12 cellular contexts compared by ENCODE assay signal in genomic region chr6:45442716-45443115, GRCh38.
DNase-seq lines count a peak whose midpoint lies in the region; ATAC-seq lines count a peak whose summit lies in the region.
"Had no signal": no experiment of that assay in that cellular context is flagged by ENCODE, and none has a peak within 500 bp of the region (broad histone marks: within the 10 kb centered on the region; RNA-seq: fewer than 3 reads in every experiment).

No MANE protein-coding gene starts in this region.

- peak overlapping the region; percentile 98 for H3K27ac ChIP-seq in KOPT-K1 (ENCODE audit: low read depth, low read length, poor library complexity, severe bottlenecking)

- ATAC-seq in activated naive CD8-positive, alpha-beta T cell treated with anti-CD3 and anti-CD28 coated beads, Interleukin-2, amount 50 U/mL, for 24 hours, result no peak
- ATAC-seq in stimulated activated memory B cell treated with anti-CD40 and anti-IgM and Interleukin-4, amounts not matched to agents 10 μg/mL and 1 μg/mL and 100 μg/mL, for 72 hours, result no peak

- intact Hi-C loops in activated T-helper 2 cell treated with anti-CD3 and anti-CD28 coated beads, Interferon-gamma antibody, Interleukin-2, Interleukin-4, amounts not matched to agents 10 μg/mL and 5 μg/mL and 100 μg/mL, durations not matched to agents 14 hours and 24 hours and 36 hours (cut with micrococcal nuclease), result no loop called here

- peaks cover 74% of the 10 kb centered on the region for H3K36me3 ChIP-seq in KOPT-K1 (ENCODE audit: insufficient read depth, low read length)

- H3K4me1 Mint-ChIP-seq in activated naive CD8-positive, alpha-beta T cell (ENCODE audit: low read depth), result peaks cover 81% of the 10 kb centered on the region
- H3K4me1 Mint-ChIP-seq in activated naive CD8-positive, alpha-beta T cell treated with anti-CD3 and anti-CD28 coated beads, Interleukin-2, amount 50 U/mL, for 24 hours, result peaks cover 76% of the 10 kb centered on the region
- H3K4me1 Mint-ChIP-seq in activated T-helper 2 cell treated with anti-CD3 and anti-CD28 coated beads, Interferon-gamma antibody, Interleukin-2, Interleukin-4, amounts not matched to agents 10 μg/mL and 5 μg/mL and 100 μg/mL, durations not matched to agents 14 hours and 24 hours and 36 hours (ENCODE audit: low read depth), result peaks cover 94% of the 10 kb centered on the region
- H3K4me1 Mint-ChIP-seq in stimulated activated memory B cell treated with anti-CD40 and anti-IgM and Interleukin-4, amounts not matched to agents 10 μg/mL and 1 μg/mL and 100 μg/mL, for 72 hours, result no peaks in the 10 kb centered on the region

- peak overlapping the region; percentile 92 for H3K27ac Mint-ChIP-seq in activated naive CD8-positive, alpha-beta T cell
- no peak overlapping the region for H3K27ac Mint-ChIP-seq in activated naive CD8-positive, alpha-beta T cell treated with anti-CD3 and anti-CD28 coated beads, Interleukin-2, amount 50 U/mL, for 24 hours
- peak overlapping the region; percentile 84 for H3K27ac Mint-ChIP-seq in activated T-helper 2 cell treated with anti-CD3 and anti-CD28 coated beads, Interferon-gamma antibody, Interleukin-2, Interleukin-4, amounts not matched to agents 10 μg/mL and 5 μg/mL and 100 μg/mL, durations not matched to agents 14 hours and 24 hours and 36 hours
- no peak overlapping the region for H3K27ac Mint-ChIP-seq in stimulated activated memory B cell treated with anti-CD40 and anti-IgM and Interleukin-4, amounts not matched to agents 10 μg/mL and 1 μg/mL and 100 μg/mL, for 72 hours

- no peaks in the 10 kb centered on the region for H3K27me3 Mint-ChIP-seq in activated naive CD8-positive, alpha-beta T cell
- no peaks in the 10 kb centered on the region for H3K27me3 Mint-ChIP-seq in activated naive CD8-positive, alpha-beta T cell treated with anti-CD3 and anti-CD28 coated beads, Interleukin-2, amount 50 U/mL, for 24 hours
- H3K27me3 Mint-ChIP-seq in activated T-helper 2 cell treated with anti-CD3 and anti-CD28 coated beads, Interferon-gamma antibody, Interleukin-2, Interleukin-4, amounts not matched to agents 10 μg/mL and 5 μg/mL and 100 μg/mL, durations not matched to agents 14 hours and 24 hours and 36 hours (ENCODE audit: low read depth), result no peaks in the 10 kb centered on the region
- H3K27me3 Mint-ChIP-seq in stimulated activated memory B cell treated with anti-CD40 and anti-IgM and Interleukin-4, amounts not matched to agents 10 μg/mL and 1 μg/mL and 100 μg/mL, for 72 hours, result peaks cover 8% of the 10 kb centered on the region

- H3K4me3 Mint-ChIP-seq in activated naive CD8-positive, alpha-beta T cell, result no peak overlapping the region
- no peak overlapping the region for H3K4me3 Mint-ChIP-seq in activated naive CD8-positive, alpha-beta T cell treated with anti-CD3 and anti-CD28 coated beads, Interleukin-2, amount 50 U/mL, for 24 hours
- no peak overlapping the region for H3K4me3 Mint-ChIP-seq in activated T-helper 2 cell treated with anti-CD3 and anti-CD28 coated beads, Interferon-gamma antibody, Interleukin-2, Interleukin-4, amounts not matched to agents 10 μg/mL and 5 μg/mL and 100 μg/mL, durations not matched to agents 14 hours and 24 hours and 36 hours (ENCODE audit: low read depth)
- no peak overlapping the region for H3K4me3 Mint-ChIP-seq in stimulated activated memory B cell treated with anti-CD40 and anti-IgM and Interleukin-4, amounts not matched to agents 10 μg/mL and 1 μg/mL and 100 μg/mL, for 72 hours

- DNase-seq in activated naive CD8-positive, alpha-beta T cell treated with anti-CD3 and anti-CD28 coated beads, Interleukin-2, amount 50 U/mL, for 24 hours, result no peak
- no peak for DNase-seq in activated T-helper 2 cell treated with anti-CD3 and anti-CD28 coated beads, Interferon-gamma antibody, Interleukin-2, Interleukin-4, amounts not matched to agents 10 μg/mL and 5 μg/mL and 100 μg/mL, durations not matched to agents 14 hours and 24 hours and 36 hours (ENCODE audit: low spot score)
- DNase-seq in activated gamma-delta T cell (lab: John Stamatoyannopoulos, UW), result no peak
- no peak for DNase-seq in AML-193 (lab: John Stamatoyannopoulos, UW)
- DNase-seq: H7, NCI-H1417 treated with DMSO at 0.1 percent for 48 hours, NCI-H2029, NCI-H510A treated with DMSO at 0.1 percent for 48 hours, SHP77 treated with DMSO at 0.1 percent for 48 hours had no signal

- peaks cover 50% of the 10 kb centered on the region for H3K36me3 Mint-ChIP-seq in activated naive CD8-positive, alpha-beta T cell
- peaks cover 68% of the 10 kb centered on the region for H3K36me3 Mint-ChIP-seq in activated naive CD8-positive, alpha-beta T cell treated with anti-CD3 and anti-CD28 coated beads, Interleukin-2, amount 50 U/mL, for 24 hours (ENCODE audit: low read depth)
- H3K36me3 Mint-ChIP-seq in activated T-helper 2 cell treated with anti-CD3 and anti-CD28 coated beads, Interferon-gamma antibody, Interleukin-2, Interleukin-4, amounts not matched to agents 10 μg/mL and 5 μg/mL and 100 μg/mL, durations not matched to agents 14 hours and 24 hours and 36 hours (ENCODE audit: low read depth), result peaks cover 96% of the 10 kb centered on the region
- H3K36me3 Mint-ChIP-seq in stimulated activated memory B cell treated with anti-CD40 and anti-IgM and Interleukin-4, amounts not matched to agents 10 μg/mL and 1 μg/mL and 100 μg/mL, for 72 hours, result no peaks in the 10 kb centered on the region

- H3K9me3 ChIP-seq in KOPT-K1 (ENCODE audit: insufficient read depth, low read length, poor library complexity, severe bottlenecking), result no peaks in the 10 kb centered on the region

- no peaks in the 10 kb centered on the region for H3K9me3 Mint-ChIP-seq in activated naive CD8-positive, alpha-beta T cell (ENCODE audit: low read depth)
- no peaks in the 10 kb centered on the region for H3K9me3 Mint-ChIP-seq in activated naive CD8-positive, alpha-beta T cell treated with anti-CD3 and anti-CD28 coated beads, Interleukin-2, amount 50 U/mL, for 24 hours
- H3K9me3 Mint-ChIP-seq in activated T-helper 2 cell treated with anti-CD3 and anti-CD28 coated beads, Interferon-gamma antibody, Interleukin-2, Interleukin-4, amounts not matched to agents 10 μg/mL and 5 μg/mL and 100 μg/mL, durations not matched to agents 14 hours and 24 hours and 36 hours, result no peaks in the 10 kb centered on the region
- H3K9me3 Mint-ChIP-seq in stimulated activated memory B cell treated with anti-CD40 and anti-IgM and Interleukin-4, amounts not matched to agents 10 μg/mL and 1 μg/mL and 100 μg/mL, for 72 hours, result no peaks in the 10 kb centered on the region

Comparison
In these comparisons a context has a peak if more than half of its experiments do, and no peak if none do; other contexts are left out.
1. H3K27ac Mint-ChIP-seq: peak in activated naive CD8-positive, alpha-beta T cell (single experiment) and activated T-helper 2 cell treated with anti-CD3 and anti-CD28 coated beads, Interferon-gamma antibody, Interleukin-2, Interleukin-4, amounts not matched to agents 10 μg/mL and 5 μg/mL and 100 μg/mL, durations not matched to agents 14 hours and 24 hours and 36 hours (single experiment); none in activated naive CD8-positive, alpha-beta T cell treated with anti-CD3 and anti-CD28 coated beads, Interleukin-2, amount 50 U/mL, for 24 hours (single experiment) and stimulated activated memory B cell treated with anti-CD40 and anti-IgM and Interleukin-4, amounts not matched to agents 10 μg/mL and 1 μg/mL and 100 μg/mL, for 72 hours (single experiment).